8 cellular contexts compared by ENCODE assay signal in genomic region chr16:5084802-5085201, GRCh38. TPM values are rescaled to one million over a fixed set of nuclear protein-coding genes. Genes with fewer than 3 reads are reported as not detected.
DNase-seq lines count a peak whose midpoint lies in the region; ATAC-seq and TF ChIP-seq lines count a peak whose summit lies in the region.
"Not testable (repeated sequence)": the region's sequence is repeated elsewhere in the genome, so short reads cannot be mapped to it uniquely, and the experiment has no call there.

No MANE protein-coding gene starts in this region.

- not testable (repeated sequence) for H3K4me3 ChIP-seq in IMR-90 (ENCODE audit: insufficient read depth, low read depth, low read length); OCI-LY7 (ENCODE audit: low read depth, low read length, poor library complexity, severe bottlenecking); cardiac muscle cell

- H3K56ac ChIP-seq in IMR-90 (ENCODE audit: extremely low read depth, insufficient read depth, low read length): not testable (repeated sequence)

- WGBS in IMR-90 (ENCODE audit: extremely low coverage in 2 of 2, insufficient read length in 1 of 2), 2 experiments: 20% methylated on average over 2 of the region's 10 CpGs; no CpG with 5 or more reads in 1 of the 2 experiments

- in situ Hi-C loops in IMR-90 (cut with MboI; ENCODE audit: low sequenced_read_pairs): not testable (repeated sequence)

- not testable (repeated sequence) for H2BK20ac ChIP-seq in IMR-90 (ENCODE audit: low read depth, low read length)

- H3K23ac ChIP-seq in IMR-90 (ENCODE audit: low read depth, low read length): not testable (repeated sequence)

- not testable (repeated sequence) for TF ChIP-seq POLR2A in IMR-90 (IDR thresholded peaks at IDR 0.05; ENCODE audit: low read depth, low read length)

- H3K27me3 Mint-ChIP-seq in activated CD4-positive, alpha-beta memory T cell treated with anti-CD3 and anti-CD28 coated beads for 36 hours; MCF 10A (ENCODE audit: insufficient read depth, unreplicated experiment): not testable (repeated sequence)

- TF ChIP-seq CTCF in IMR-90 (conservative IDR thresholded peaks at IDR 0.05; ENCODE audit: low read depth, low read length) (peak; percentile 54), OCI-LY7 (conservative IDR thresholded peaks at IDR 0.05; ENCODE audit: low read length) (peak; percentile 70), MCF 10A (IDR thresholded peaks at IDR 0.05; ENCODE audit: unreplicated experiment) (peak; percentile 66), cardiac muscle cell (IDR thresholded peaks at IDR 0.05; ENCODE audit: low read depth, low read length) (peak; percentile 64)

- H2BK120ac ChIP-seq in IMR-90 (ENCODE audit: low read depth, low read length): not testable (repeated sequence)

- H3K4me3 Mint-ChIP-seq in activated CD4-positive, alpha-beta memory T cell treated with anti-CD3 and anti-CD28 coated beads for 36 hours; MCF 10A (ENCODE audit: unreplicated experiment): not testable (repeated sequence)

- not testable (repeated sequence) for H2BK15ac ChIP-seq in IMR-90 (ENCODE audit: low read depth, low read length)

- not testable (repeated sequence) for H3K9me1 ChIP-seq in IMR-90 (ENCODE audit: insufficient read depth, low read length)

- H3K14ac ChIP-seq in IMR-90 (replicated peaks; ENCODE audit: low read depth, low read length): not testable (repeated sequence)

- peak; percentile 57 for TF ChIP-seq RAD21 in IMR-90 (IDR thresholded peaks at IDR 0.05; ENCODE audit: low read length)

- H3K36me3 ChIP-seq in IMR-90 (ENCODE audit: control insufficient read depth, insufficient read depth, low read length): peaks cover 24% of the 10 kb centered on the region
- H3K36me3 ChIP-seq in OCI-LY7 (ENCODE audit: insufficient read depth, low read length); cardiac muscle cell: not testable (repeated sequence)

- not testable (repeated sequence) for H3K27ac ChIP-seq in IMR-90 (ENCODE audit: insufficient read depth, low read length); OCI-LY7 (ENCODE audit: low read depth, low read length, poor library complexity, severe bottlenecking); cardiac muscle cell

- H3K36me3 Mint-ChIP-seq in activated CD4-positive, alpha-beta memory T cell treated with anti-CD3 and anti-CD28 coated beads for 36 hours: peaks cover 14% of the 10 kb centered on the region
- H3K36me3 Mint-ChIP-seq in MCF 10A (ENCODE audit: insufficient read depth, unreplicated experiment): peaks cover 41% of the 10 kb centered on the region

- not testable (repeated sequence) for H2AFZ ChIP-seq in IMR-90 (replicated peaks; ENCODE audit: low read length, poor library complexity); OCI-LY7 (ENCODE audit: low read length)

- ATAC-seq in IMR-90 (ENCODE audit: low read depth): not testable (repeated sequence)

- BruUV-seq in IMR-90 (replicated peaks; lab: Mats Ljungman, UMichigan); MCF 10A (replicated peaks; lab: Mats Ljungman, UMichigan): not testable (repeated sequence)
- BruUV-seq in OCI-LY7 (replicated peaks; lab: Mats Ljungman, UMichigan): TSS peak; percentile 62

- H3K4me2 ChIP-seq in IMR-90 (ENCODE audit: low read depth, low read length); OCI-LY7 (ENCODE audit: low read length): not testable (repeated sequence)

- H3K79me2 ChIP-seq in OCI-LY7 (ENCODE audit: insufficient read depth, low read depth, low read length): not testable (repeated sequence)

- not testable (repeated sequence) for H2AK5ac ChIP-seq in IMR-90 (ENCODE audit: low read depth, low read length)

- H3K4me1 Mint-ChIP-seq in activated CD4-positive, alpha-beta memory T cell treated with anti-CD3 and anti-CD28 coated beads for 36 hours (ENCODE audit: low read depth); MCF 10A (ENCODE audit: insufficient read depth, unreplicated experiment): not testable (repeated sequence)

- POLR2A ChIA-PET in IMR-90 (lab: Charles Lee; ENCODE audit: unreplicated experiment); OCI-LY7 (lab: Charles Lee); activated CD4-positive, alpha-beta memory T cell treated with anti-CD3 and anti-CD28 coated beads for 36 hours (lab: Charles Lee): not testable (repeated sequence)
- POLR2A ChIA-PET in MCF 10A (lab: Yijun Ruan, JAX): interaction anchor here (0.8 kb wide), 1 partner anchor 52 kb away, joined by 3 read pairs; no protein-coding TSS in a partner anchor

- H4K5ac ChIP-seq in IMR-90 (ENCODE audit: low read depth, low read length): not testable (repeated sequence)

- intact Hi-C loops in IMR-90 (cut with micrococcal nuclease); OCI-LY7 (cut with micrococcal nuclease; ENCODE audit: unreplicated experiment); activated CD4-positive, alpha-beta memory T cell treated with anti-CD3 and anti-CD28 coated beads for 36 hours (cut with micrococcal nuclease): not testable (repeated sequence)
- intact Hi-C loops in MCF 10A (cut with micrococcal nuclease): loop anchor here (10.0 kb wide), 1 partner anchor 240 kb away; the partner anchor contains the start of genes GLYR1 and UBN1

- H4K8ac ChIP-seq in IMR-90 (ENCODE audit: low read depth in 2 of 2, low read length in 2 of 2): not testable (repeated sequence)

- not testable (repeated sequence) for H3K9me3 Mint-ChIP-seq in activated CD4-positive, alpha-beta memory T cell treated with anti-CD3 and anti-CD28 coated beads for 36 hours; MCF 10A (ENCODE audit: unreplicated experiment)

- CTCF ChIA-PET in IMR-90 (lab: Yijun Ruan, JAX) (interaction anchor here (0.7 to 1.1 kb wide), 5 partner anchors 10 to 18 kb away, joined by 3 to 4 read pairs (median 3); partner anchors contain the start of gene C16orf89), MCF 10A (lab: Yijun Ruan, JAX) (interaction anchor here (0.8 to 2.1 kb wide), 7 partner anchors 9 to 380 kb away, joined by 3 to 7 read pairs (median 3); no protein-coding TSS in a partner anchor)
- CTCF ChIA-PET in OCI-LY7 (lab: Charles Lee; ENCODE audit: unreplicated experiment): not testable (repeated sequence)
- CTCF ChIA-PET in activated CD4-positive, alpha-beta memory T cell treated with anti-CD3 and anti-CD28 coated beads for 36 hours (lab: Charles Lee): interaction anchor here (0.9 to 3.1 kb wide), 8 partner anchors 9 to 129 kb away, joined by 3 to 12 read pairs (median 4); partner anchors contain the start of gene ALG1

- not testable (repeated sequence) for H4K20me1 ChIP-seq in IMR-90 (ENCODE audit: insufficient read depth, low read length); OCI-LY7 (ENCODE audit: insufficient read depth, low read length)

- H3K4me1 ChIP-seq in IMR-90 (ENCODE audit: control insufficient read depth, insufficient read depth, low read length); OCI-LY7 (ENCODE audit: insufficient read depth, low read length, poor library complexity, severe bottlenecking); cardiac muscle cell (ENCODE audit: low read depth): not testable (repeated sequence)

- H3K18ac ChIP-seq in IMR-90 (ENCODE audit: low read depth, low read length): not testable (repeated sequence)

- not testable (repeated sequence) for H3K4ac ChIP-seq in IMR-90 (ENCODE audit: low read depth, low read length)

- H2AK9ac ChIP-seq in IMR-90 (replicated peaks; ENCODE audit: low read depth, low read length, poor library complexity): not testable (repeated sequence)

- not testable (repeated sequence) for H3K9me3 ChIP-seq in IMR-90 (ENCODE audit: control insufficient read depth, insufficient read depth, low read length); OCI-LY7 (ENCODE audit: low read length); cardiac muscle cell (ENCODE audit: low read depth)

- H2BK5ac ChIP-seq in IMR-90 (ENCODE audit: low read depth, low read length, poor library complexity, severe bottlenecking): not testable (repeated sequence)

- DNase-seq in COLO829 (ENCODE audit: low spot score) (peak; percentile 42), IMR-90 (peak; percentile 43), OCI-LY7 (ENCODE audit: low spot score) (peak; percentile 54), MCF 10A (ENCODE audit: unreplicated experiment) (peak; percentile 54), cardiac muscle cell (ENCODE audit: low read depth in 1 of 2, low spot score in 1 of 2) (peak; percentile 47 to 61), nucleus accumbens (lab: John Stamatoyannopoulos, UW) (peak in 32 of 56 donors; percentile 1 to 70 (median 18))
- peak; percentile 69 for DNase-seq in activated CD4-positive, alpha-beta memory T cell treated with anti-CD3 and anti-CD28 coated beads for 36 hours
- DNase-seq in stimulated activated naive CD4-positive, alpha-beta T cell treated with Interleukin-2 at 50 U/mL for 16 hours (lab: John Stamatoyannopoulos, UW): peak; percentile 47

- H3K9ac ChIP-seq in IMR-90 (ENCODE audit: low read depth, low read length): not testable (repeated sequence)

- not testable (repeated sequence) for H4K91ac ChIP-seq in IMR-90 (ENCODE audit: insufficient read depth, low read depth, low read length)

- H3K9me2 ChIP-seq in OCI-LY7 (ENCODE audit: insufficient read depth, low read length): not testable (repeated sequence)

- dilution Hi-C loops in IMR-90 (cut with HindIII; ENCODE audit: low sequenced_read_pairs, unreplicated experiment): not testable (repeated sequence)

- H3K27me3 ChIP-seq in IMR-90 (ENCODE audit: control insufficient read depth, insufficient read depth, low read length); cardiac muscle cell: not testable (repeated sequence)

- not testable (repeated sequence) for H3K79me1 ChIP-seq in IMR-90 (ENCODE audit: low read depth in 1 of 2, low read length in 2 of 2)

- not testable (repeated sequence) for H3K27ac Mint-ChIP-seq in activated CD4-positive, alpha-beta memory T cell treated with anti-CD3 and anti-CD28 coated beads for 36 hours; MCF 10A (ENCODE audit: low read depth, unreplicated experiment)

RNA-seq across cellular contexts. Expression of gene EEF2KMT, which starts 12.8 kb away (rescaled TPM):
- 16.4 and 19.0 TPM in 2 replicates for total RNA-seq in IMR-90 (2012; rRNA removed)
- polyA plus RNA-seq in IMR-90 (2012; rRNA removed): 14.1 and 15.1 TPM in 2 replicates
- 7.3 and 11.1 TPM in 2 replicates for polyA plus RNA-seq in IMR-90 (2012; cell fraction: cytosol; rRNA removed)
- polyA plus RNA-seq in IMR-90 (2012; cell fraction: nucleus; rRNA removed; ENCODE audit: low replicate concordance): 7.6 and 19.3 TPM in 2 replicates
- 9.2 and 11.5 TPM in 2 replicates for total RNA-seq in OCI-LY7 (2014; rRNA removed; shearing (Covaris generic))
- 13.0 and 18.5 TPM in 2 replicates for total RNA-seq in OCI-LY7 (2022)
- total RNA-seq in activated CD4-positive, alpha-beta memory T cell treated with anti-CD3 and anti-CD28 coated beads for 36 hours: 10 to 100 TPM; 18.4 to 18.8 TPM
- total RNA-seq in MCF 10A (2022): 16.5 and 25.8 TPM in 2 replicates
- 9.6 and 14.8 TPM in 2 replicates for total RNA-seq in cardiac muscle cell
- polyA plus RNA-seq in cardiac muscle cell: 17.8 and 23.2 TPM in 2 replicates

RNA-seq across cellular contexts. Expression of gene ALG1, which starts 13.2 kb away (rescaled TPM):
- total RNA-seq in IMR-90 (2012; rRNA removed): 34.7 and 41.0 TPM in 2 replicates
- 30.4 and 30.9 TPM in 2 replicates for polyA plus RNA-seq in IMR-90 (2012; rRNA removed)
- 40.0 and 51.7 TPM in 2 replicates for polyA plus RNA-seq in IMR-90 (2012; cell fraction: cytosol; rRNA removed)
- 17.7 and 27.7 TPM in 2 replicates for polyA plus RNA-seq in IMR-90 (2012; cell fraction: nucleus; rRNA removed; ENCODE audit: low replicate concordance)
- 13.7 TPM in 2 replicates for total RNA-seq in OCI-LY7 (2014; rRNA removed; shearing (Covaris generic))
- 20.5 and 23.1 TPM in 2 replicates for total RNA-seq in OCI-LY7 (2022)
- total RNA-seq in activated CD4-positive, alpha-beta memory T cell treated with anti-CD3 and anti-CD28 coated beads for 36 hours: 10 to 100 TPM; 12.8 to 14.1 TPM
- 28.5 and 29.1 TPM in 2 replicates for total RNA-seq in MCF 10A (2022)
- total RNA-seq in cardiac muscle cell: 16.7 and 26.5 TPM in 2 replicates
- 20.0 and 20.2 TPM in 2 replicates for polyA plus RNA-seq in cardiac muscle cell

RNA-seq across cellular contexts. Expression of gene C16orf89, which starts 19.0 kb away (rescaled TPM):
- total RNA-seq in IMR-90 (2012; rRNA removed) (0.18 TPM in 1 of 2 replicates, not detected in the other), OCI-LY7 (2022) (not detected in 2 replicates), MCF 10A (2022) (not detected in 2 replicates), cardiac muscle cell (0.49 TPM in 1 of 2 replicates, not detected in the other)
- polyA plus RNA-seq in IMR-90 (2012; rRNA removed) (0.17 and 0.30 TPM in 2 replicates), cardiac muscle cell (0.62 TPM in 1 of 2 replicates, not detected in the other)
- 0.30 and 0.36 TPM in 2 replicates for polyA plus RNA-seq in IMR-90 (2012; cell fraction: cytosol; rRNA removed)
- 0.10 and 0.28 TPM in 2 replicates for polyA plus RNA-seq in IMR-90 (2012; cell fraction: nucleus; rRNA removed; ENCODE audit: low replicate concordance)
- total RNA-seq in OCI-LY7 (2014; rRNA removed; shearing (Covaris generic)): not detected in 2 replicates
- total RNA-seq in activated CD4-positive, alpha-beta memory T cell treated with anti-CD3 and anti-CD28 coated beads for 36 hours: not detected

RNA-seq across cellular contexts. Expression of gene NAGPA, which starts 51.1 kb away (rescaled TPM):
- total RNA-seq in IMR-90 (2012; rRNA removed) (5.3 and 6.5 TPM in 2 replicates), OCI-LY7 (2022) (12.2 and 14.6 TPM in 2 replicates), MCF 10A (2022) (4.9 and 8.7 TPM in 2 replicates), cardiac muscle cell (23.0 and 24.6 TPM in 2 replicates)
- polyA plus RNA-seq in IMR-90 (2012; rRNA removed) (12.2 and 15.0 TPM in 2 replicates), cardiac muscle cell (9.8 and 10.8 TPM in 2 replicates)
- 15.3 and 22.7 TPM in 2 replicates for polyA plus RNA-seq in IMR-90 (2012; cell fraction: cytosol; rRNA removed)
- 29.9 and 61.0 TPM in 2 replicates for polyA plus RNA-seq in IMR-90 (2012; cell fraction: nucleus; rRNA removed; ENCODE audit: low replicate concordance)
- total RNA-seq in OCI-LY7 (2014; rRNA removed; shearing (Covaris generic)): 12.8 and 15.6 TPM in 2 replicates
- 1 to 10 TPM; 7.6 to 7.8 TPM for total RNA-seq in activated CD4-positive, alpha-beta memory T cell treated with anti-CD3 and anti-CD28 coated beads for 36 hours

Comparison
In these comparisons a context has a peak if more than half of its experiments do, and no peak if none do; other contexts are left out.
1. DNase-seq: peak in every context shown above with its lines; median percentile 69 in activated CD4-positive, alpha-beta memory T cell treated with anti-CD3 and anti-CD28 coated beads for 36 hours; 54 in OCI-LY7; 54 in MCF 10A; 54 in cardiac muscle cell; 47 in stimulated activated naive CD4-positive, alpha-beta T cell treated with Interleukin-2 at 50 U/mL for 16 hours; 43 in IMR-90; 42 in COLO829; 18 in nucleus accumbens.